19 cellular contexts compared by ENCODE assay signal in the genomic region with DNA sequence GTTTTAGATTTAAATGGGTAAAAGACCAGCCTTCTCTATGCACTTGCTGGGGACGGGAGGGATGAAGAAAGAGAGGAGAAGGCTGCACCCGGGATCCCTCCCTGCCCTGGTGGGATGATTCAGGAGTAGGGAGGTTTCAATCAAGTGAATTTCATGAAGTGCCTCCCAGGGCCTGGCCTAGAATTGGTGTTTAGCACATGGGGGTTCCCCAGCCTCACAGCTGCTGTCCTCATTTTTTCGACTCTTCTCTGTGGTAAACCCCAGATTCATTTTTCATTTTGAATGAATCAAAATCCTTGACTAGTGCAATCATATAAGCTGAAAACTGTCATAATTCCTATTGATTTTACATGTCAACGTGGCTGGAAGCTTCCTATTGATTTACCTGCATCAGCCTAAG.
DNase-seq lines count a peak whose midpoint lies in the region; ATAC-seq and TF ChIP-seq lines count a peak whose summit lies in the region.
"Had no signal": no experiment of that assay in that cellular context is flagged by ENCODE, and none has a peak within 500 bp of the region (broad histone marks: within the 10 kb centered on the region; RNA-seq: fewer than 3 reads in every experiment).

No MANE protein-coding gene starts in this region.

- no peak for DNase-seq in T-cell
- DNase-seq in stimulated activated CD4-positive, alpha-beta T cell treated with anti-CD3 and anti-CD28 coated beads, Interleukin-15, amount 100 ng/mL, for 24 hours: peak; percentile 64
- no peak for DNase-seq in CD8-positive, alpha-beta T cell
- DNase-seq in globus pallidus (ENCODE audit: low spot score): no peak
- DNase-seq: activated gamma-delta T cell treated with Interleukin-2 at 50 U/mL for 16 hours; CD8-positive, alpha-beta memory T cell; GF-D8; GOT3; heart left ventricle; KG1; left cardiac atrium; naive B cell; NCI-H1694 treated with DMSO at 0.1 percent for 48 hours; retina; SIG-M5 had no signal

- no peaks in the 10 kb centered on the region for H3K27me3 Mint-ChIP-seq in T-cell
- H3K27me3 Mint-ChIP-seq in CD8-positive, alpha-beta T cell (ENCODE audit: low read depth): no peaks in the 10 kb centered on the region
- H3K27me3 Mint-ChIP-seq: CD8-positive, alpha-beta memory T cell; naive B cell had no signal

- no peaks in the 10 kb centered on the region for H3K9me3 Mint-ChIP-seq in T-cell
- H3K9me3 Mint-ChIP-seq in CD8-positive, alpha-beta T cell: no peaks in the 10 kb centered on the region
- H3K9me3 Mint-ChIP-seq: CD8-positive, alpha-beta memory T cell; naive B cell had no signal

- POLR2A ChIA-PET in T-cell (lab: Charles Lee): no interaction called here
- POLR2A ChIA-PET in CD8-positive, alpha-beta T cell (lab: Charles Lee): no interaction called here

- no peak overlapping the region for H3K4me3 ChIP-seq in CD8-positive, alpha-beta T cell (ENCODE audit: low read depth, low read length)
- H3K4me3 ChIP-seq: cardiac muscle cell, heart left ventricle had no signal

- no peaks in the 10 kb centered on the region for H3K27me3 ChIP-seq in CD8-positive, alpha-beta T cell (ENCODE audit: insufficient read depth, low read length)
- H3K27me3 ChIP-seq: cardiac muscle cell, heart left ventricle had no signal

- H3K4me3 Mint-ChIP-seq in T-cell: no peak overlapping the region
- no peak overlapping the region for H3K4me3 Mint-ChIP-seq in CD8-positive, alpha-beta T cell

- no peak for TF ChIP-seq CTCF in CD8-positive, alpha-beta T cell (IDR thresholded peaks at IDR 0.05)

- intact Hi-C loops in CD8-positive, alpha-beta T cell (cut with DNase I, micrococcal nuclease): loop anchor here in 1 of 2 experiments (1.0 kb wide), 1 partner anchor 1180 kb away; no protein-coding TSS in a partner anchor

- H3K9me3 ChIP-seq in CD8-positive, alpha-beta T cell (ENCODE audit: low read length): no peaks in the 10 kb centered on the region
- H3K9me3 ChIP-seq: heart left ventricle had no signal

- CTCF ChIA-PET in T-cell (lab: Charles Lee): interaction anchor here (0.6 to 2.9 kb wide), 4 partner anchors 1104 to 1180 kb away, joined by 3 to 20 read pairs (median 8); no protein-coding TSS in a partner anchor
- CTCF ChIA-PET in CD8-positive, alpha-beta T cell (lab: Charles Lee): interaction anchor here (1.2 to 3.8 kb wide), 4 partner anchors 69 to 1179 kb away, joined by 3 to 42 read pairs (median 24); a partner anchor contains a TSS

- peaks cover 30 to 46% (median 39%) of the 10 kb centered on the region in 3 donors for H3K4me1 Mint-ChIP-seq in T-cell
- H3K4me1 Mint-ChIP-seq in CD8-positive, alpha-beta T cell (ENCODE audit: low read depth): peaks cover 32% of the 10 kb centered on the region

- peaks cover 23% of the 10 kb centered on the region for H3K4me1 ChIP-seq in CD8-positive, alpha-beta T cell (ENCODE audit: insufficient read depth, low read length)

- peak; percentile 44 for ATAC-seq in GM18907 (IDR thresholded peaks at IDR 0.05; ENCODE audit: unreplicated experiment)
- peak; percentile 32 for ATAC-seq in GM21786 (IDR thresholded peaks at IDR 0.05; ENCODE audit: unreplicated experiment)
- ATAC-seq in T-cell (replicated peaks in 1 of 4): no peak
- ATAC-seq in HG02938 (IDR thresholded peaks at IDR 0.05; ENCODE audit: unreplicated experiment): no peak
- no peak for ATAC-seq in CD8-positive, alpha-beta T cell
- ATAC-seq: heart left ventricle, left cardiac atrium had no signal

- H3K36me3 ChIP-seq in CD8-positive, alpha-beta T cell (ENCODE audit: insufficient read depth, low read length): peaks cover 12% of the 10 kb centered on the region

- no peak overlapping the region for H3K27ac ChIP-seq in CD8-positive, alpha-beta T cell (ENCODE audit: low read depth, low read length)
- H3K27ac ChIP-seq: cardiac muscle cell, heart left ventricle had no signal

- H3K27ac Mint-ChIP-seq in T-cell: peak overlapping the region; percentile 14 to 16
- no peak overlapping the region for H3K27ac Mint-ChIP-seq in CD8-positive, alpha-beta T cell

- peaks cover 36% of the 10 kb centered on the region for H3K36me3 Mint-ChIP-seq in T-cell
- H3K36me3 Mint-ChIP-seq in CD8-positive, alpha-beta T cell: peaks cover 46% of the 10 kb centered on the region

Comparison
In these comparisons a context has a peak if more than half of its experiments do, and no peak if none do; other contexts are left out.
1. ATAC-seq: peak in GM18907 (single experiment) and GM21786 (single experiment); none in T-cell (0 of 4), HG02938 (single experiment) and CD8-positive, alpha-beta T cell (single experiment).